Comparison of ENCODE assay signal across 1 cellular context in the genomic region with DNA sequence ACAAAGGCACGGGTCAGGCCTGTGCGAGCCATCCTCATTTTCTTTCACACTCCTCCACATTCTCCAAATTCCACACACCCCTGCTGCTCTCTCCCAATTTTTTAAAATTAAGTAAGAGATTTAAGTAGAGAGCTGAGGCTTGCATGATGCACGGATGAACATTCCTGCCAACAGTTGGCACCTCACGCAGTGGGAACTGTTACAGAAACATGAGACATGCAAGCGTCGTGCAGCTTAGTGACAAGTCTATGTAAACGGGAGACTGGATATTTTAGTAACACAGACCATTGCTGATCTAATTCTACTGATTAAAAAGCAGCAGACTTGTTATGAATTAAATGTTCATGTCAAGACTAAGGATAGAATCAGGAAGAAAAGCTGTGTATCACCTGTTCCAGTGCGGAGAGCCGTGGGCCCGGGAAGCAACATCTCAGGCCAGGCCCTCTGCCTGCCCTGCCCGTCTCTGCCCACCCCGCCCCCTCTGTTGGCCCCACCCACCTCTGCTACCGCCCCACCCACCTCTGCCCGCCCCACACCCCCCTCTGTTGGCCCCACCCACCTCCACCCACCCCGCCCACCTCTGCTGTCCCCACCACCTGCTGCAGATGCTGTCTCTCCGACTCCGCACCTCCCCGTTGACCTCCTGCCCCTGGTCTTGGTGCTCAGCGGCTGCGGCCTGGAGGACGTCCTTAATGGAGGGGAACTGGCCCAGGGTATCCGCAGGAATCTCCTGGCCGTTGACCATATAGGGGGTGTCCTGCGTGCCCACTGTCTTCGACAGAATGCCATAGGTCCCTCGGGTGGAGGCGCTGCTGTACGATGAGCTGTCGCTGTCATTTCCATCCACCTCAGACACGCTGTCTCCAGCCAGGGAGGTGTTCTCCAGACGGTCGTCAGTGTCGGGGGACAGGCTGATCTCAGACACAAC.
TF ChIP-seq lines count a peak whose summit lies in the region.

No MANE protein-coding gene starts in this region.

TF ChIP-seq in A549, 52 proteins besides CTCF, POLR2A, EP300 and RAD21 (continued from another document):
- TF ChIP-seq, protein P1, sequence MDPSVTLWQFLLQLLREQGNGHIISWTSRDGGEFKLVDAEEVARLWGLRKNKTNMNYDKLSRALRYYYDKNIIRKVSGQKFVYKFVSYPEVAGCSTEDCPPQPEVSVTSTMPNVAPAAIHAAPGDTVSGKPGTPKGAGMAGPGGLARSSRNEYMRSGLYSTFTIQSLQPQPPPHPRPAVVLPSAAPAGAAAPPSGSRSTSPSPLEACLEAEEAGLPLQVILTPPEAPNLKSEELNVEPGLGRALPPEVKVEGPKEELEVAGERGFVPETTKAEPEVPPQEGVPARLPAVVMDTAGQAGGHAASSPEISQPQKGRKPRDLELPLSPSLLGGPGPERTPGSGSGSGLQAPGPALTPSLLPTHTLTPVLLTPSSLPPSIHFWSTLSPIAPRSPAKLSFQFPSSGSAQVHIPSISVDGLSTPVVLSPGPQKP (IDR thresholded peaks at IDR 0.05; ENCODE audit: low read depth, low read length), result no peak
